ENCODE assay signal across 11 cellular contexts in the genomic region with DNA sequence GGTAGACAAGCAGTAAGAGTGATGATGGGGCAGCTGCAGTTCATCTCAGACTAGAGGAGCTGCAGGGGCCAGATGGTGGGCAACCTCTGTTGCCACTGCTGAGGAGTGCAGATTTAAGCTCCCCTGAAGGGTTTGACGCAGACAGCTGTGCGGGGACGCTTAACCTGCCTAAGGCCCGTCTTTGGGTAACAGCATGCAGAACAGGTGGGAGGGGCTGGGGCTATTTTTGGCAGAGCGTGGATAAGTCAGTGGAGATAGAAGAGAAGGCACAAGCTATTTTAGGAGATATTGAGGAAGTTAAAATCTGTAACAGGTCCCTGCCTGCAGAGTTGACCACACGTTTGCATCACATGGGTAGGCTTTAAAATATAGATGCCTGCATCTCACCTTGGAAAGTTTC.
A peak's percentile ranks its signal among the peaks of the same experiment; 100 is the strongest.
DNase-seq lines count a peak whose midpoint lies in the region; ATAC-seq lines count a peak whose summit lies in the region.
"Had no signal": no experiment of that assay in that cellular context is flagged by ENCODE, and none has a peak within 500 bp of the region (broad histone marks: within the 10 kb centered on the region; RNA-seq: fewer than 3 reads in every experiment).

No MANE protein-coding gene starts in this region.

- H3K4me3 ChIP-seq in endocrine pancreas (ENCODE audit: control insufficient read depth, insufficient read depth, low read length): no peak overlapping the region

- ATAC-seq in HG03460 (IDR thresholded peaks at IDR 0.05; ENCODE audit: unreplicated experiment) (peak; percentile 30), HG02852 (IDR thresholded peaks at IDR 0.05; ENCODE audit: unreplicated experiment) (no peak)
- no peak for ATAC-seq in stimulated activated effector memory CD8-positive, alpha-beta T cell treated with anti-CD3 and anti-CD28 coated beads, Interleukin-12 subunit alpha, Interleukin-12 subunit beta, amount 100 ng/mL, for 72 hours

- no peaks in the 10 kb centered on the region for H3K27me3 Mint-ChIP-seq in activated T-cell treated with anti-CD3 and anti-CD28 coated beads, Interleukin-2, amount 50 U/mL, for 24 hours

- H3K9ac ChIP-seq in endocrine pancreas (ENCODE audit: control insufficient read depth, insufficient read depth, low read length): peak overlapping the region; percentile 17

- H3K36me3 ChIP-seq in endocrine pancreas (ENCODE audit: control insufficient read depth, insufficient read depth, low read length): no peaks in the 10 kb centered on the region

- H3K9me3 ChIP-seq in endocrine pancreas (ENCODE audit: control insufficient read depth, low read length): no peaks in the 10 kb centered on the region

- H3K27me3 ChIP-seq in endocrine pancreas (ENCODE audit: control insufficient read depth, insufficient read depth, low read length): no peaks in the 10 kb centered on the region

- peak overlapping the region; percentile 30 for H3K4me3 Mint-ChIP-seq in activated T-cell treated with anti-CD3 and anti-CD28 coated beads, Interleukin-2, amount 50 U/mL, for 24 hours
- H3K4me3 Mint-ChIP-seq in stimulated activated effector memory CD8-positive, alpha-beta T cell treated with anti-CD3 and anti-CD28 coated beads, Interleukin-12 subunit alpha, Interleukin-12 subunit beta, amount 100 ng/mL, for 72 hours: peak overlapping the region; percentile 65

- peaks cover 5% of the 10 kb centered on the region for H3K9me3 Mint-ChIP-seq in activated T-cell treated with anti-CD3 and anti-CD28 coated beads, Interleukin-2, amount 50 U/mL, for 24 hours
- H3K9me3 Mint-ChIP-seq in stimulated activated effector memory CD8-positive, alpha-beta T cell treated with anti-CD3 and anti-CD28 coated beads, Interleukin-12 subunit alpha, Interleukin-12 subunit beta, amount 100 ng/mL, for 72 hours: peaks cover 7% of the 10 kb centered on the region

- peaks cover 4% of the 10 kb centered on the region for H3K4me1 ChIP-seq in endocrine pancreas (ENCODE audit: control insufficient read depth, insufficient read depth, low read length)

- H3K36me3 Mint-ChIP-seq in activated T-cell treated with anti-CD3 and anti-CD28 coated beads, Interleukin-2, amount 50 U/mL, for 24 hours (ENCODE audit: low read depth): peaks cover 74% of the 10 kb centered on the region
- H3K36me3 Mint-ChIP-seq in stimulated activated effector memory CD8-positive, alpha-beta T cell treated with anti-CD3 and anti-CD28 coated beads, Interleukin-12 subunit alpha, Interleukin-12 subunit beta, amount 100 ng/mL, for 72 hours: peaks cover 98% of the 10 kb centered on the region

- peaks cover 93% of the 10 kb centered on the region for H3K4me1 Mint-ChIP-seq in activated T-cell treated with anti-CD3 and anti-CD28 coated beads, Interleukin-2, amount 50 U/mL, for 24 hours (ENCODE audit: low read depth)
- peaks cover 88% of the 10 kb centered on the region for H3K4me1 Mint-ChIP-seq in stimulated activated effector memory CD8-positive, alpha-beta T cell treated with anti-CD3 and anti-CD28 coated beads, Interleukin-12 subunit alpha, Interleukin-12 subunit beta, amount 100 ng/mL, for 72 hours

- no peak for DNase-seq in activated T-cell treated with anti-CD3 and anti-CD28 coated beads, Interleukin-2, amount 50 U/mL, for 24 hours
- DNase-seq in activated T-cell treated with anti-CD3 and anti-CD28 coated beads, Interleukin-2, amount 50 U/mL, for 1 hour: no peak
- DNase-seq in stimulated activated effector memory CD8-positive, alpha-beta T cell treated with anti-CD3 and anti-CD28 coated beads, Interleukin-12 subunit alpha, Interleukin-12 subunit beta, amount 100 ng/mL, for 72 hours (ENCODE audit: low spot score in 2 of 2): no peak
- no peak for DNase-seq in cerebellar nuclear complex (lab: John Stamatoyannopoulos, UW)
- DNase-seq in DMS79 treated with DMSO at 0.1 percent for 48 hours (lab: John Stamatoyannopoulos, UW): no peak
- DNase-seq: ACHN, activated gamma-delta T cell treated with Interleukin-2 at 50 U/mL for 16 hours, NCI-H2029 treated with DMSO at 0.1 percent for 48 hours had no signal

- peak overlapping the region; percentile 71 for H3K27ac Mint-ChIP-seq in activated T-cell treated with anti-CD3 and anti-CD28 coated beads, Interleukin-2, amount 50 U/mL, for 24 hours
- H3K27ac Mint-ChIP-seq in stimulated activated effector memory CD8-positive, alpha-beta T cell treated with anti-CD3 and anti-CD28 coated beads, Interleukin-12 subunit alpha, Interleukin-12 subunit beta, amount 100 ng/mL, for 72 hours: peak overlapping the region; percentile 91
